8 cellular contexts compared by ENCODE assay signal in the genomic region with DNA sequence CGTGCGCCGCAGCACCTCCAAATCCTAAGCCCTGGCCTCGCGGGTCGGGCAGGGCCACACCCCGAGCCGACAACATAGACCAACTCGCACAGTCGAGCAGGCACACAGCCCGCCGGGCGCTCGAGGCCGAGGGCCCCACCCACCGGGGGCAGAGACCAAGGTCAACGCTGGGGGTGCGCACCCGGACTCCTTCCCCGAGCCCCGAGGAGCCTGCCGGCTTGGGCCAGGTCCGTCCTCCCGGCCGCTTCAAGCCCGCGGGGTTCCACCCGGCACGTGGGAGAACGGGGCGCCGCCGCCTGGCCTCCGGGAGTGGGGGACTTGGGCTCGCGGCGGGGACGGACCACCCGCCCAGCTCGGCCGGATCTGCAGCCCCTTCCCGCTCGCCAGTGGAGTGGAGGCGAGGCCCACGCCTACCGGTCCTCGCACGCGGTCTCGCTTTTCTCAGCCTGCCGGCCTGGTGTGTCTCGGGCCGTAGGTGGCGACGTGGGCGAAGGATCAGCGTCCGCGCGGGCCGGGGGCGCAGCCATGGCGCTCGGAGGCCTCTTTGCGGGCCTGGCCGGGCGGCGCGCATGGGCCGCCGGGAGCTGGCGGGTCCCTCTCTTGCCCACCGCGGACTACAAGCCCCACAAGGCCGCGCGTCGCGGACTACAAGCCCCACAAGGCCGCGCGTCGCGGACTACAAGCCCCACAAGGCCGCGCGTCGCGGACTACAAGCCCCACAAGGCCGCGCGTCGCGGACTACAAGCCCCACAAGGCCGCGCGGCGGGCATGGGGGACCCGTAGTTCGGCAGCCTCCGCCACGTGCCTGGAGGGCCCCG. TPM values are rescaled to one million over a fixed set of nuclear protein-coding genes. Genes with fewer than 3 reads are reported as not detected.
DNase-seq lines count a peak whose midpoint lies in the region; ATAC-seq and TF ChIP-seq lines count a peak whose summit lies in the region.

Gene UCKL1 (minus strand): TSS at position 571 of the 818 bp plus-strand sequence. CDS start 44 bp downstream, at position 527.

- H3K4me3 ChIP-seq in KMS-11 (IDR thresholded peaks at IDR 0.05; ENCODE audit: insufficient read depth, low read depth, low read length) (no peak within 1 kb of the TSS), SK-N-MC (peak within 1 kb of the TSS; percentile 97), testis (peak within 1 kb of the TSS; percentile 88 to 96)

- H3K27me3 ChIP-seq in KMS-11 (ENCODE audit: insufficient read depth, low read depth) (no peaks in the 10 kb centered on the region), testis (no peaks in the 10 kb centered on the region)

- H3K36me3 ChIP-seq in KMS-11 (ENCODE audit: insufficient read depth) (no peaks in the 10 kb centered on the region), SK-N-MC (ENCODE audit: insufficient read depth, low read length) (no peaks in the 10 kb centered on the region; the same call in 1 of the 2 replicates), testis (ENCODE audit: low read depth, missing control alignments) (no peaks in the 10 kb centered on the region)

- H3K4me1 ChIP-seq in KMS-11 (ENCODE audit: low read depth, poor library complexity, severe bottlenecking) (peaks cover 37% of the 10 kb centered on the region), testis (peaks cover 52% of the 10 kb centered on the region)

- H3K27me3 Mint-ChIP-seq in activated naive CD4-positive, alpha-beta T cell treated with anti-CD3 and anti-CD28 coated beads, Interleukin-2, amount 50 U/mL, for 24 hours: no peaks in the 10 kb centered on the region

- no peaks in the 10 kb centered on the region for H3K9me3 Mint-ChIP-seq in activated naive CD4-positive, alpha-beta T cell treated with anti-CD3 and anti-CD28 coated beads, Interleukin-2, amount 50 U/mL, for 24 hours

- H2AFZ ChIP-seq in KMS-11 (ENCODE audit: low read depth): peak within 1 kb of the TSS; percentile 72

- TF ChIP-seq CTCF in KMS-11 (conservative IDR thresholded peaks at IDR 0.05; ENCODE audit: low read depth, low read length): 0 out of 2 replicates have a peak, but pooled peaks have one; percentile 2
- no peak for TF ChIP-seq CTCF in omental fat pad (IDR thresholded peaks at IDR 0.05)
- no peak for TF ChIP-seq CTCF in testis (IDR thresholded peaks at IDR 0.05)

- peak within 1 kb of the TSS; percentile 86 for H3K4me3 Mint-ChIP-seq in activated naive CD4-positive, alpha-beta T cell treated with anti-CD3 and anti-CD28 coated beads, Interleukin-2, amount 50 U/mL, for 24 hours

- H3K79me2 ChIP-seq in KMS-11 (ENCODE audit: insufficient read depth, low read depth): peaks cover 51% of the 10 kb centered on the region

- no peaks in the 10 kb centered on the region for H3K36me3 Mint-ChIP-seq in activated naive CD4-positive, alpha-beta T cell treated with anti-CD3 and anti-CD28 coated beads, Interleukin-2, amount 50 U/mL, for 24 hours

- peak within 1 kb of the TSS; percentile 86 for H3K9ac ChIP-seq in KMS-11
- peak within 1 kb of the TSS; percentile 99 for H3K9ac ChIP-seq in SK-N-MC (ENCODE audit: insufficient read length)

- H3K4me2 ChIP-seq in KMS-11: peak within 1 kb of the TSS; percentile 100

- peak; percentile 24 for TF ChIP-seq POLR2A in testis (IDR thresholded peaks at IDR 0.05)

- ATAC-seq in GM21737 (IDR thresholded peaks at IDR 0.05; ENCODE audit: unreplicated experiment) (peak; percentile 53), omental fat pad (ENCODE audit: low FRiP score) (peak; percentile 77)

- DNase-seq in ELF-1 (ENCODE audit: low read depth, low spot score) (peak; percentile 86), SK-N-MC (ENCODE audit: low read depth, low spot score) (no peak), globus pallidus (ENCODE audit: low spot score) (peak; percentile 89), omental fat pad (ENCODE audit: low spot score) (peak; percentile 76), testis (peak; percentile 93)

- H3K27ac ChIP-seq in KMS-11: peak within 1 kb of the TSS; percentile 80
- H3K27ac ChIP-seq in SK-N-MC: peak within 1 kb of the TSS; percentile 86
- H3K27ac ChIP-seq in testis: peak within 1 kb of the TSS; percentile 87 to 95

- WGBS in testis, 2 donors: 0% methylated on average over 12 to 71 of the region's 103 CpGs

- H3K27ac Mint-ChIP-seq in activated naive CD4-positive, alpha-beta T cell treated with anti-CD3 and anti-CD28 coated beads, Interleukin-2, amount 50 U/mL, for 24 hours: peak within 1 kb of the TSS; percentile 89

- peaks cover 32% of the 10 kb centered on the region for H3K4me1 Mint-ChIP-seq in activated naive CD4-positive, alpha-beta T cell treated with anti-CD3 and anti-CD28 coated beads, Interleukin-2, amount 50 U/mL, for 24 hours

- H4K20me1 ChIP-seq in KMS-11 (ENCODE audit: insufficient read depth): peaks cover 9% of the 10 kb centered on the region; the same call in 1 of the 2 replicates

- H3K9me3 ChIP-seq in SK-N-MC (ENCODE audit: low read depth, low read length) (no peaks in the 10 kb centered on the region), testis (no peaks in the 10 kb centered on the region)

- intact Hi-C loops in testis (cut with DNase I; ENCODE audit: low total_unique reads): no loop called here

RNA-seq across cellular contexts. Expression of gene UCKL1, which starts in this region (rescaled TPM):
- total RNA-seq in omental fat pad: 10 to 100 TPM; 25.7 to 48.9 (median 30.3) TPM
- 10 to 100 TPM; 72.6 to 78.0 TPM for total RNA-seq in testis
- 35.0 TPM for polyA plus RNA-seq in testis (ENCODE audit: insufficient read depth, low read depth, low replicate concordance)
